Comparison of ENCODE assay signal across 8 cellular contexts in the genomic region with DNA sequence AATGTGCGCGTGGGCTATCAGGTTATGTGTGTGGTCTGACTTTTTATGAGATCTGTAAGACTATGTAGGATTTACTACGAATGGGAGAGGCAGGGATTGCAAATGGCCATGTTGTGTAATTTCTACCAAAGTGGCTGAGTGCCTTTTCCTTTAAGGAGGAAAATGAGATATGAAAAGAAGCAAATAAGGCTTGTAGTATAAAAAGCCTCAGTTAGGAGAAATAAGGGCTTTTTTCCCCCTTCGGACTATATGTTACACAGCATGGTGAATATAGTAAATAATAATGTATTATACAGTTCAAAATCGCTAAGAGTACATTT. TPM values are rescaled to one million over a fixed set of nuclear protein-coding genes. Genes with fewer than 3 reads are reported as not detected.
A peak's percentile ranks its signal among the peaks of the same experiment; 100 is the strongest.
DNase-seq lines count a peak whose midpoint lies in the region; ATAC-seq lines count a peak whose summit lies in the region.

No MANE protein-coding gene starts in this region.

- DNase-seq in activated CD4-positive, alpha-beta T cell treated with anti-CD3 and anti-CD28 coated beads, Interleukin-2, amount 10 ng/mL, durations not matched to agents 24 days and 14 days, result no peak
- no peak for DNase-seq in activated CD4-positive, alpha-beta T cell treated with anti-CD3 and anti-CD28 coated beads for 48 hours
- DNase-seq in adipocyte (ENCODE audit: low read depth) (no peak), left colon (no peak), NK-92 (lab: John Stamatoyannopoulos, UW; ENCODE audit: unreplicated experiment) (no peak), Ammon's horn (ENCODE audit: low spot score) (no peak)

- H3K27me3 ChIP-seq in adipocyte (replicated peaks; ENCODE audit: control insufficient read depth, insufficient read depth, low read length) (no peaks in the 10 kb centered on the region), thymus (ENCODE audit: control insufficient read depth, insufficient read depth) (no peaks in the 10 kb centered on the region)

- H3K4me1 Mint-ChIP-seq in activated CD4-positive, alpha-beta T cell treated with anti-CD3 and anti-CD28 coated beads, Interleukin-2, amount 10 ng/mL, durations not matched to agents 24 days and 14 days, result peaks cover 26% of the 10 kb centered on the region

- WGBS in thymus, result 10% methylated on average over 5 of the region's 5 CpGs

- peak overlapping the region; percentile 88 for H3K27ac Mint-ChIP-seq in activated CD4-positive, alpha-beta T cell treated with anti-CD3 and anti-CD28 coated beads, Interleukin-2, amount 10 ng/mL, durations not matched to agents 24 days and 14 days

- peak; percentile 54 for ATAC-seq in left colon
- ATAC-seq in HG03565 (IDR thresholded peaks at IDR 0.05; ENCODE audit: unreplicated experiment), result no peak

- H3K9me3 Mint-ChIP-seq in activated CD4-positive, alpha-beta T cell treated with anti-CD3 and anti-CD28 coated beads, Interleukin-2, amount 10 ng/mL, durations not matched to agents 24 days and 14 days, result peaks cover 5% of the 10 kb centered on the region

- H3K27ac ChIP-seq in thymus (ENCODE audit: low read depth), result peak overlapping the region; percentile 55

- H3K36me3 ChIP-seq in adipocyte (ENCODE audit: control insufficient read depth, insufficient read depth, low read length, severe bottlenecking), result peaks cover 36% of the 10 kb centered on the region
- no peaks in the 10 kb centered on the region for H3K36me3 ChIP-seq in thymus (ENCODE audit: control insufficient read depth, insufficient read depth)

- H3K9me3 ChIP-seq in adipocyte (ENCODE audit: control insufficient read depth, low read length) (peaks cover 12% of the 10 kb centered on the region), thymus (ENCODE audit: control insufficient read depth) (no peaks in the 10 kb centered on the region)

- H3K4me1 ChIP-seq in adipocyte (ENCODE audit: control insufficient read depth, insufficient read depth, low read length) (peaks cover 40% of the 10 kb centered on the region), thymus (ENCODE audit: control insufficient read depth, insufficient read depth, low read length) (peaks cover 3% of the 10 kb centered on the region)

- H3K9ac ChIP-seq in adipocyte (ENCODE audit: low read length), result peak overlapping the region; percentile 92

- intact Hi-C loops in activated CD4-positive, alpha-beta T cell treated with anti-CD3 and anti-CD28 coated beads, Interleukin-2, amount 10 ng/mL, durations not matched to agents 24 days and 14 days (cut with micrococcal nuclease), result loop anchor here (5.0 to 10.0 kb wide), 2 partner anchors 128 to 1671 kb away; a partner anchor contains a TSS
- intact Hi-C loops in left colon (cut with DNase I, micrococcal nuclease), result loop anchor here in 1 of 2 donors (10.0 kb wide), 1 partner anchor 131 kb away; no protein-coding TSS in a partner anchor

- H3K27me3 Mint-ChIP-seq in activated CD4-positive, alpha-beta T cell treated with anti-CD3 and anti-CD28 coated beads, Interleukin-2, amount 10 ng/mL, durations not matched to agents 24 days and 14 days, result peaks cover 15% of the 10 kb centered on the region

- peak overlapping the region; percentile 88 for H3K4me3 Mint-ChIP-seq in activated CD4-positive, alpha-beta T cell treated with anti-CD3 and anti-CD28 coated beads, Interleukin-2, amount 10 ng/mL, durations not matched to agents 24 days and 14 days

- H3K36me3 Mint-ChIP-seq in activated CD4-positive, alpha-beta T cell treated with anti-CD3 and anti-CD28 coated beads, Interleukin-2, amount 10 ng/mL, durations not matched to agents 24 days and 14 days (ENCODE audit: low read depth), result peaks cover 14% of the 10 kb centered on the region

- H3K4me3 ChIP-seq in adipocyte (ENCODE audit: low read length), result peak overlapping the region; percentile 91
- peak overlapping the region; percentile 74 for H3K4me3 ChIP-seq in thymus (ENCODE audit: low read length)

RNA-seq across cellular contexts. Expression of a gene that starts 0.4 kb away (rescaled TPM):
- 8.6 and 9.8 TPM in 2 replicates for total RNA-seq in activated CD4-positive, alpha-beta T cell treated with anti-CD3 and anti-CD28 coated beads, Interleukin-2, amount 10 ng/mL, durations not matched to agents 24 days and 14 days
- 10 to 100 TPM in 1 of 2 donors, 1 to 10 TPM in 1; 8.6 to 10.9 TPM for total RNA-seq in left colon
- polyA plus RNA-seq in thymus, result 3.5 TPM
